Comparison of ENCODE assay signal across 8 cellular contexts in genomic region chr9:36135791-36136276, GRCh38. TPM values are rescaled to one million over a fixed set of nuclear protein-coding genes. Genes with fewer than 3 reads are reported as not detected.
DNase-seq lines count a peak whose midpoint lies in the region; ATAC-seq and TF ChIP-seq lines count a peak whose summit lies in the region.

No MANE protein-coding gene starts in this region.

- H3K27me3 ChIP-seq in mesendoderm (ENCODE audit: insufficient read depth, low read length, poor library complexity) (peaks cover 3% of the 10 kb centered on the region), upper lobe of left lung (no peaks in the 10 kb centered on the region)

- no peak overlapping the region for H4K5ac ChIP-seq in mesendoderm (ENCODE audit: low read length)

- no peaks in the 10 kb centered on the region for H3K36me3 ChIP-seq in mesendoderm (ENCODE audit: control insufficient read depth, insufficient read depth, low read length)
- H3K36me3 ChIP-seq in upper lobe of left lung = no peaks in the 10 kb centered on the region

- TF ChIP-seq POLR2A in upper lobe of left lung (IDR thresholded peaks at IDR 0.05) = no peak

- H3K4ac ChIP-seq in mesendoderm (ENCODE audit: low read depth, low read length) = no peak overlapping the region

- H3K56ac ChIP-seq in mesendoderm (ENCODE audit: low read length) = peak overlapping the region; percentile 77

- no peak for ATAC-seq in upper lobe of left lung (ENCODE audit: low FRiP score in 2 of 2)

- no peak for TF ChIP-seq EP300 in upper lobe of left lung (IDR thresholded peaks at IDR 0.05)

- intact Hi-C loops in activated naive CD4-positive, alpha-beta T cell treated with anti-CD3 and anti-CD28 coated beads for 36 hours (cut with micrococcal nuclease) = loop anchor here (1.0 to 10.0 kb wide), 7 partner anchors 8 to 1471 kb away; partner anchors contain the start of genes CCL27, CLTA and GNE
- intact Hi-C loops in MCF 10A (cut with micrococcal nuclease) = no loop called here

- H3K4me1 ChIP-seq in mesendoderm (ENCODE audit: control insufficient read depth, low read depth, low read length) = peaks cover 10% of the 10 kb centered on the region
- peaks cover 29 to 51% (median 31%) of the 10 kb centered on the region in 4 donors for H3K4me1 ChIP-seq in upper lobe of left lung

- CTCF ChIA-PET in activated naive CD4-positive, alpha-beta T cell treated with anti-CD3 and anti-CD28 coated beads for 36 hours (lab: Charles Lee) = interaction anchor here (1.9 kb wide), 1 partner anchor 54 kb away, joined by 9 read pairs; the partner anchor contains the start of gene CLTA
- CTCF ChIA-PET in MCF 10A (lab: Yijun Ruan, JAX) = no interaction called here

- peaks cover 3% of the 10 kb centered on the region for H3K79me2 ChIP-seq in mesendoderm (ENCODE audit: control insufficient read depth, insufficient read depth, low read length)

- no peak overlapping the region for H2BK15ac ChIP-seq in mesendoderm (replicated peaks; ENCODE audit: low read depth)

- POLR2A ChIA-PET in MCF 10A (lab: Yijun Ruan, JAX) = interaction anchor here (0.7 kb wide), 1 partner anchor 81 kb away, joined by 3 read pairs; no protein-coding TSS in a partner anchor

- H4K8ac ChIP-seq in mesendoderm (ENCODE audit: low read depth, low read length) = no peak overlapping the region

- no peaks in the 10 kb centered on the region for H3K36me3 Mint-ChIP-seq in activated naive CD4-positive, alpha-beta T cell treated with anti-CD3 and anti-CD28 coated beads for 36 hours (ENCODE audit: low read depth)
- no peaks in the 10 kb centered on the region for H3K36me3 Mint-ChIP-seq in MCF 10A (ENCODE audit: insufficient read depth, unreplicated experiment)

- TF ChIP-seq CTCF in MCF 10A (IDR thresholded peaks at IDR 0.05; ENCODE audit: unreplicated experiment) (no peak), upper lobe of left lung (IDR thresholded peaks at IDR 0.05) (no peak)

- H3K18ac ChIP-seq in mesendoderm (ENCODE audit: low read length) = no peak overlapping the region

- no peak overlapping the region for H3K23ac ChIP-seq in mesendoderm (ENCODE audit: low read length)

- H3K27ac Mint-ChIP-seq in activated naive CD4-positive, alpha-beta T cell treated with anti-CD3 and anti-CD28 coated beads for 36 hours = no peak overlapping the region
- H3K27ac Mint-ChIP-seq in MCF 10A (ENCODE audit: low read depth, unreplicated experiment) = no peak overlapping the region

- no TSS peak for BruUV-seq in MCF 10A (replicated peaks; lab: Mats Ljungman, UMichigan)

- H3K79me1 ChIP-seq in mesendoderm (ENCODE audit: low read length) = peaks cover 5% of the 10 kb centered on the region

- peak overlapping the region; percentile 29 for H3K27ac ChIP-seq in mesendoderm (ENCODE audit: low read depth, low read length)
- H3K27ac ChIP-seq in upper lobe of left lung = peak overlapping the region; percentile 72 to 94 (median 82)

- H2AK5ac ChIP-seq in mesendoderm (ENCODE audit: low read length) = no peak overlapping the region

- H3K4me2 ChIP-seq in mesendoderm (ENCODE audit: low read length) = peak overlapping the region; percentile 99

- no peaks in the 10 kb centered on the region for H3K9me3 ChIP-seq in upper lobe of left lung

- WGBS in mesendoderm (ENCODE audit: extremely low coverage, insufficient coverage, low lambda C conversion rate) = no CpG with 5 or more reads among the region's 18 CpGs
- 9 to 12% methylated on average over 12 to 15 of the region's 18 CpGs for WGBS in upper lobe of left lung, 2 donors

- DNase-seq in activated naive CD4-positive, alpha-beta T cell treated with anti-CD3 and anti-CD28 coated beads for 36 hours = no peak
- no peak for DNase-seq in activated naive CD4-positive, alpha-beta T cell treated with Interleukin-2 at 50 U/mL for 16 hours
- DNase-seq in MCF 10A (ENCODE audit: unreplicated experiment) = no peak
- peak; percentile 69 for DNase-seq in mesendoderm
- DNase-seq in upper lobe of left lung = peak in 1 of 2 donors; percentile 45
- no peak for DNase-seq in ureter (ENCODE audit: low spot score)
- DNase-seq in NCI-H748 treated with DMSO at 0.1 percent for 48 hours (lab: John Stamatoyannopoulos, UW) = no peak
- no peak for DNase-seq in NCI-H187 (lab: John Stamatoyannopoulos, UW)

- no peak overlapping the region for H2BK120ac ChIP-seq in mesendoderm (ENCODE audit: low read depth, low read length)

- H3K4me3 ChIP-seq in mesendoderm (ENCODE audit: low read length) (peak overlapping the region; percentile 47), upper lobe of left lung (peak overlapping the region; percentile 53 to 94 (median 75))

- peak overlapping the region; percentile 71 for H3K4me3 Mint-ChIP-seq in activated naive CD4-positive, alpha-beta T cell treated with anti-CD3 and anti-CD28 coated beads for 36 hours
- peak overlapping the region; percentile 78 for H3K4me3 Mint-ChIP-seq in MCF 10A (ENCODE audit: unreplicated experiment)

- H2BK5ac ChIP-seq in mesendoderm (ENCODE audit: low read length) = peak overlapping the region; percentile 74

- peak overlapping the region; percentile 74 for H3K9ac ChIP-seq in mesendoderm (ENCODE audit: low read length)

- H3K4me1 Mint-ChIP-seq in activated naive CD4-positive, alpha-beta T cell treated with anti-CD3 and anti-CD28 coated beads for 36 hours (ENCODE audit: low read depth) = peaks cover 39% of the 10 kb centered on the region
- H3K4me1 Mint-ChIP-seq in MCF 10A (ENCODE audit: insufficient read depth, unreplicated experiment) = peaks cover 7% of the 10 kb centered on the region

- H3K9me3 Mint-ChIP-seq in activated naive CD4-positive, alpha-beta T cell treated with anti-CD3 and anti-CD28 coated beads for 36 hours = no peaks in the 10 kb centered on the region
- H3K9me3 Mint-ChIP-seq in MCF 10A (ENCODE audit: unreplicated experiment) = no peaks in the 10 kb centered on the region

- no peaks in the 10 kb centered on the region for H3K27me3 Mint-ChIP-seq in activated naive CD4-positive, alpha-beta T cell treated with anti-CD3 and anti-CD28 coated beads for 36 hours (ENCODE audit: low read depth)
- H3K27me3 Mint-ChIP-seq in MCF 10A (ENCODE audit: insufficient read depth, unreplicated experiment) = peaks cover 28% of the 10 kb centered on the region

RNA-seq across cellular contexts. Expression of gene GLIPR2, which starts 0.7 kb away (rescaled TPM):
- total RNA-seq in activated naive CD4-positive, alpha-beta T cell treated with anti-CD3 and anti-CD28 coated beads for 36 hours = 1 to 10 TPM; 8.0 to 9.7 TPM
- total RNA-seq in MCF 10A (2022) (0.96 and 3.1 TPM in 2 replicates), upper lobe of left lung (100 to 1,000 TPM in 1 of 6 donors, 10 to 100 TPM in 5; 39.6 to 131 (median 66.0) TPM), ureter (16.3 TPM)
- polyA plus RNA-seq in mesendoderm (2013, experiment 1 of 2) = 9.8 TPM
- polyA plus RNA-seq in mesendoderm (2013, experiment 2 of 2) = 10.0 TPM

RNA-seq across cellular contexts. Expression of gene CCIN, which starts 33.4 kb away (rescaled TPM):
- total RNA-seq in activated naive CD4-positive, alpha-beta T cell treated with anti-CD3 and anti-CD28 coated beads for 36 hours = not detected
- total RNA-seq in MCF 10A (2022) (not detected in 2 replicates), upper lobe of left lung (1 to 10 TPM in 1 of 6 donors, under 1 TPM in 4, not detected in 1; 0.30 to 1.4 (median 0.49) TPM), ureter (not detected)
- polyA plus RNA-seq in mesendoderm (2013, experiment 1 of 2) = 0.44 TPM
- polyA plus RNA-seq in mesendoderm (2013, experiment 2 of 2) = 0.56 TPM

RNA-seq across cellular contexts. Expression of gene CLTA, which starts 54.9 kb away (rescaled TPM):
- total RNA-seq in activated naive CD4-positive, alpha-beta T cell treated with anti-CD3 and anti-CD28 coated beads for 36 hours = 100 to 1,000 TPM in 1 of 2 experiments, 10 to 100 TPM in 1; 96.4 to 101 TPM
- total RNA-seq in MCF 10A (2022) (189 and 218 TPM in 2 replicates), upper lobe of left lung (100 to 1,000 TPM; 120 to 218 (median 192) TPM), ureter (170 TPM)
- polyA plus RNA-seq in mesendoderm (2013, experiment 1 of 2) = 250 TPM
- polyA plus RNA-seq in mesendoderm (2013, experiment 2 of 2) = 248 TPM
